In genomic region chr4:80011636-80012236, GRCh38 we compare ENCODE assay signal across 11 cellular contexts.
A peak's percentile ranks its signal among the peaks of the same experiment; 100 is the strongest.
DNase-seq lines count a peak whose midpoint lies in the region; ATAC-seq and TF ChIP-seq lines count a peak whose summit lies in the region.
"Had no signal": no experiment of that assay in that cellular context is flagged by ENCODE, and none has a peak within 500 bp of the region (broad histone marks: within the 10 kb centered on the region; RNA-seq: fewer than 3 reads in every experiment).

No MANE protein-coding gene starts in this region.

- TF ChIP-seq EP300 in stomach (IDR thresholded peaks at IDR 0.05): no peak

- TF ChIP-seq POLR2A in stomach (IDR thresholded peaks at IDR 0.05): no peak

- 59 to 75% (median 73%) methylated on average over 3 of the region's 3 CpGs for WGBS in stomach, 5 donors

- peaks cover 0 to 47% (median 12%) of the 10 kb centered on the region in 4 donors for H3K4me1 ChIP-seq in stomach

- H3K4me3 ChIP-seq in fibroblast of pulmonary artery (replicated peaks; ENCODE audit: low read depth, low read length): peak overlapping the region; percentile 9
- H3K4me3 ChIP-seq in stomach: no peak overlapping the region

- H3K4me1 Mint-ChIP-seq in activated T-helper 17 cell treated with anti-CD3 and anti-CD28 coated beads, Interleukin-2, amount 50 U/mL, for 72 hours: peaks cover 30% of the 10 kb centered on the region
- peaks cover 20 to 42% of the 10 kb centered on the region in 2 donors for H3K4me1 Mint-ChIP-seq in immature natural killer cell

- H3K9me3 ChIP-seq in stomach: no peaks in the 10 kb centered on the region

- DNase-seq in ELR (ENCODE audit: low read depth) (peak; percentile 43), fibroblast of pulmonary artery (ENCODE audit: low read depth) (peak; percentile 67), stomach (no peak), omental fat pad (ENCODE audit: low spot score) (no peak), DMS79 treated with DMSO at 0.1 percent for 48 hours (lab: John Stamatoyannopoulos, UW) (no peak), immature natural killer cell (no peak)
- DNase-seq: activated naive CD8-positive, alpha-beta T cell treated with anti-CD3 and anti-CD28 coated beads, Interleukin-2, amount 50 U/mL, for 24 hours; Karpas-422; kidney; T-helper 9 cell had no signal

- no peaks in the 10 kb centered on the region for H3K9me3 Mint-ChIP-seq in activated T-helper 17 cell treated with anti-CD3 and anti-CD28 coated beads, Interleukin-2, amount 50 U/mL, for 72 hours
- H3K9me3 Mint-ChIP-seq in immature natural killer cell: no peaks in the 10 kb centered on the region
- H3K9me3 Mint-ChIP-seq: activated naive CD8-positive, alpha-beta T cell treated with anti-CD3 and anti-CD28 coated beads, Interleukin-2, amount 50 U/mL, for 24 hours had no signal

- H3K4me3 Mint-ChIP-seq in activated T-helper 17 cell treated with anti-CD3 and anti-CD28 coated beads, Interleukin-2, amount 50 U/mL, for 72 hours: peak overlapping the region; percentile 15
- no peak overlapping the region for H3K4me3 Mint-ChIP-seq in immature natural killer cell
- H3K4me3 Mint-ChIP-seq: activated naive CD8-positive, alpha-beta T cell treated with anti-CD3 and anti-CD28 coated beads, Interleukin-2, amount 50 U/mL, for 24 hours had no signal

- intact Hi-C loops in stomach (cut with DNase I; ENCODE audit: low total_unique reads): no loop called here

- peak overlapping the region in 3 of 5 donors; percentile 12 to 50 (median 46) for H3K27ac ChIP-seq in stomach

- H3K36me3 Mint-ChIP-seq in activated T-helper 17 cell treated with anti-CD3 and anti-CD28 coated beads, Interleukin-2, amount 50 U/mL, for 72 hours (ENCODE audit: low read depth): peaks cover 49% of the 10 kb centered on the region
- peaks cover 0 to 3% (median 0%) of the 10 kb centered on the region in 3 donors for H3K36me3 Mint-ChIP-seq in immature natural killer cell

- peak overlapping the region; percentile 38 for H3K27ac Mint-ChIP-seq in activated T-helper 17 cell treated with anti-CD3 and anti-CD28 coated beads, Interleukin-2, amount 50 U/mL, for 72 hours
- H3K27ac Mint-ChIP-seq in immature natural killer cell: peak overlapping the region in 1 of 6 donors; percentile 48
- H3K27ac Mint-ChIP-seq: activated naive CD8-positive, alpha-beta T cell treated with anti-CD3 and anti-CD28 coated beads, Interleukin-2, amount 50 U/mL, for 24 hours had no signal

- H3K27me3 ChIP-seq in stomach: no peaks in the 10 kb centered on the region

- no peak for TF ChIP-seq CTCF in fibroblast of pulmonary artery (IDR thresholded peaks at IDR 0.05; ENCODE audit: low read length, missing control alignments)
- TF ChIP-seq CTCF in stomach (IDR thresholded peaks at IDR 0.05): no peak
- TF ChIP-seq CTCF in omental fat pad (IDR thresholded peaks at IDR 0.05): no peak

- peaks cover 6 to 46% (median 36%) of the 10 kb centered on the region in 4 donors for H3K36me3 ChIP-seq in stomach

- H3K27me3 Mint-ChIP-seq in activated T-helper 17 cell treated with anti-CD3 and anti-CD28 coated beads, Interleukin-2, amount 50 U/mL, for 72 hours: no peaks in the 10 kb centered on the region
- H3K27me3 Mint-ChIP-seq in immature natural killer cell (ENCODE audit: low read depth in 3 of 3): peaks cover 0 to 1% (median 0%) of the 10 kb centered on the region in 3 donors
- H3K27me3 Mint-ChIP-seq: activated naive CD8-positive, alpha-beta T cell treated with anti-CD3 and anti-CD28 coated beads, Interleukin-2, amount 50 U/mL, for 24 hours had no signal

- ATAC-seq in activated T-helper 17 cell treated with anti-CD3 and anti-CD28 coated beads, Interleukin-2, amount 50 U/mL, for 72 hours (replicated peaks): no peak
- no peak for ATAC-seq in omental fat pad (ENCODE audit: low FRiP score)
- ATAC-seq: activated naive CD8-positive, alpha-beta T cell treated with anti-CD3 and anti-CD28 coated beads, Interleukin-2, amount 50 U/mL, for 24 hours had no signal

Comparison
In these comparisons a context has a peak if more than half of its experiments do, and no peak if none do; other contexts are left out.
1. DNase-seq: peak in ELR (single experiment) and fibroblast of pulmonary artery (single experiment); none in stomach (single experiment), omental fat pad (single experiment), DMS79 treated with DMSO at 0.1 percent for 48 hours (single experiment) and immature natural killer cell (0 of 3).